In the genomic region with DNA sequence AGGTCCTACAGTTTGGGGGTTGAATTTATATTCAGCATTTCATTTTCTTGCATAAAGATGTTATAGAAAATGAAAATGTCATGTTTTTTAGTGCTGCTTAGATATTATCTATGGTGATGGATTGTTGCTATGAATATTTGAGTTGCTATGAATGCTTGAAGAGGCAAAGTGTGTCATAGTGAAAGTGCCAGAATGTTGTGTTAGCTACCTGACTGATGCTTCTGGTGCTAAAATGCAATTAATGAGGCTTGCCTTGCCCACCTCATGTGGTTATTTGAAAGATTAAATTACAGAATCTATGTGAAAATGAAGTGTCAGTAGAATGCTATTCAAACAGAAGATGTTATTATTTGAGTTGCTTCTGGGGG, we compare ENCODE assay signal across 15 cellular contexts.
A peak's percentile ranks its signal among the peaks of the same experiment; 100 is the strongest.
DNase-seq lines count a peak whose midpoint lies in the region; ATAC-seq and TF ChIP-seq lines count a peak whose summit lies in the region.
"Had no signal": no experiment of that assay in that cellular context is flagged by ENCODE, and none has a peak within 500 bp of the region (broad histone marks: within the 10 kb centered on the region; RNA-seq: fewer than 3 reads in every experiment).

No MANE protein-coding gene starts in this region.

- H3K4me1 Mint-ChIP-seq in osteocyte (ENCODE audit: unreplicated experiment) = peaks cover 27% of the 10 kb centered on the region

- H3K4me2 ChIP-seq in MM.1S (ENCODE audit: low read depth, low read length) = no peak overlapping the region
- H3K4me2 ChIP-seq: GM23338 had no signal

- H3K27me3 Mint-ChIP-seq in osteocyte (ENCODE audit: unreplicated experiment) = peaks cover 6% of the 10 kb centered on the region
- H3K27me3 Mint-ChIP-seq: central memory CD8-positive, alpha-beta T cell had no signal

- no peaks in the 10 kb centered on the region for H4K20me1 ChIP-seq in MM.1S (ENCODE audit: insufficient read depth, low read length)

- no peaks in the 10 kb centered on the region for H3K4me1 ChIP-seq in MM.1S (ENCODE audit: low read length)
- H3K4me1 ChIP-seq in uterus = no peaks in the 10 kb centered on the region

- H3K9me3 Mint-ChIP-seq in osteocyte (ENCODE audit: unreplicated experiment) = no peaks in the 10 kb centered on the region
- H3K9me3 Mint-ChIP-seq: activated CD4-positive, alpha-beta memory T cell treated with anti-CD3 and anti-CD28 coated beads for 36 hours; activated naive CD4-positive, alpha-beta T cell treated with anti-CD3 and anti-CD28 coated beads, Interleukin-2, amount 50 U/mL, for 72 hours; central memory CD8-positive, alpha-beta T cell; GM23338 had no signal

- H3K36me3 Mint-ChIP-seq in osteocyte (ENCODE audit: unreplicated experiment) = no peaks in the 10 kb centered on the region
- H3K36me3 Mint-ChIP-seq: activated CD4-positive, alpha-beta memory T cell treated with anti-CD3 and anti-CD28 coated beads for 36 hours; activated naive CD4-positive, alpha-beta T cell treated with anti-CD3 and anti-CD28 coated beads, Interleukin-2, amount 50 U/mL, for 72 hours had no signal

- no peaks in the 10 kb centered on the region for H3K36me3 ChIP-seq in MM.1S (replicated peaks; ENCODE audit: insufficient read depth, low read length)
- H3K36me3 ChIP-seq in uterus = no peaks in the 10 kb centered on the region

- H3K4me3 ChIP-seq in GM12865 (ENCODE audit: low read depth, low read length) = no peak overlapping the region
- H3K4me3 ChIP-seq in MM.1S (ENCODE audit: low read length) = no peak overlapping the region
- H3K4me3 ChIP-seq in uterus = no peak overlapping the region
- H3K4me3 ChIP-seq: GM23338 had no signal

- intact Hi-C loops in uterus (cut with DNase I; ENCODE audit: low total_unique reads) = no loop called here

- H3K9me3 ChIP-seq in MM.1S (replicated peaks; ENCODE audit: insufficient read depth, low read length) (no peaks in the 10 kb centered on the region), uterus (no peaks in the 10 kb centered on the region)

- TF ChIP-seq CTCF in GM12865 (IDR thresholded peaks at IDR 0.05; ENCODE audit: insufficient read depth, low read depth, low read length, missing control alignments) (no peak), MM.1S (IDR thresholded peaks at IDR 0.05; ENCODE audit: low read length) (no peak), uterus (IDR thresholded peaks at IDR 0.05) (no peak), osteocyte (IDR thresholded peaks at IDR 0.05) (no peak)

- no peak overlapping the region for H3K27ac Mint-ChIP-seq in osteocyte (ENCODE audit: unreplicated experiment)
- H3K27ac Mint-ChIP-seq: activated CD4-positive, alpha-beta memory T cell treated with anti-CD3 and anti-CD28 coated beads for 36 hours; activated naive CD4-positive, alpha-beta T cell treated with anti-CD3 and anti-CD28 coated beads, Interleukin-2, amount 50 U/mL, for 72 hours; GM23338 had no signal

- no peak overlapping the region for H2AFZ ChIP-seq in MM.1S (ENCODE audit: low read length)

- H3F3A ChIP-seq in MM.1S (ENCODE audit: insufficient read depth, low read length) = no peaks in the 10 kb centered on the region

- H3K4me3 Mint-ChIP-seq in osteocyte (ENCODE audit: unreplicated experiment) = no peak overlapping the region
- H3K4me3 Mint-ChIP-seq: activated CD4-positive, alpha-beta memory T cell treated with anti-CD3 and anti-CD28 coated beads for 36 hours; central memory CD8-positive, alpha-beta T cell; GM23338 had no signal

- ATAC-seq in GM18867 (IDR thresholded peaks at IDR 0.05; ENCODE audit: unreplicated experiment) (peak; percentile 70), HG02623 (IDR thresholded peaks at IDR 0.05; ENCODE audit: unreplicated experiment) (peak; percentile 57), HG03521 (IDR thresholded peaks at IDR 0.05; ENCODE audit: unreplicated experiment) (peak; percentile 70)
- ATAC-seq: GM23338, left cardiac atrium had no signal

- DNase-seq in GM12865 (ENCODE audit: low read depth) (peak; percentile 10), MM.1S (no peak), uterus (no peak), H4 (ENCODE audit: low spot score) (no peak), osteocyte (ENCODE audit: extremely low spot score, unreplicated experiment) (no peak)
- DNase-seq: left cardiac atrium, NCI-H446, retina had no signal

- H3K9me2 ChIP-seq in MM.1S (replicated peaks; ENCODE audit: insufficient read depth, low read length) = no peaks in the 10 kb centered on the region

- H3K27ac ChIP-seq in MM.1S (ENCODE audit: low read length) (no peak overlapping the region), uterus (no peak overlapping the region)

- no peak for TF ChIP-seq POLR2A in uterus (IDR thresholded peaks at IDR 0.05)

- H3K9ac ChIP-seq in MM.1S (ENCODE audit: low read length) = no peak overlapping the region

- no peaks in the 10 kb centered on the region for H3K27me3 ChIP-seq in MM.1S (replicated peaks; ENCODE audit: insufficient read depth, low read length)
- H3K27me3 ChIP-seq in uterus = no peaks in the 10 kb centered on the region

- H3K79me2 ChIP-seq in MM.1S (ENCODE audit: low read length) = no peaks in the 10 kb centered on the region
